9 cellular contexts compared by ENCODE assay signal in genomic region chr6:64012351-64013060, GRCh38.
DNase-seq lines count a peak whose midpoint lies in the region; ATAC-seq and TF ChIP-seq lines count a peak whose summit lies in the region.
"Had no signal": no experiment of that assay in that cellular context is flagged by ENCODE, and none has a peak within 500 bp of the region (broad histone marks: within the 10 kb centered on the region; RNA-seq: fewer than 3 reads in every experiment).

No MANE protein-coding gene starts in this region.

- H3K9me2 ChIP-seq in OCI-LY7 (ENCODE audit: insufficient read depth, low read length) = no peaks in the 10 kb centered on the region

- POLR2A ChIA-PET in OCI-LY7 (lab: Charles Lee) = no interaction called here

- no peak overlapping the region for H3K4me2 ChIP-seq in OCI-LY7 (ENCODE audit: low read length)

- no peaks in the 10 kb centered on the region for H3K9me3 ChIP-seq in OCI-LY7 (ENCODE audit: low read length)

- no TSS peak for BruUV-seq in OCI-LY7 (replicated peaks; lab: Mats Ljungman, UMichigan)

- intact Hi-C loops in OCI-LY7 (cut with micrococcal nuclease; ENCODE audit: unreplicated experiment) = no loop called here

- H3K79me2 ChIP-seq in OCI-LY7 (ENCODE audit: insufficient read depth, low read depth, low read length) = no peaks in the 10 kb centered on the region

- H3K27ac Mint-ChIP-seq in progenitor cell of endocrine pancreas = no peak overlapping the region
- H3K27ac Mint-ChIP-seq: stimulated activated naive CD8-positive, alpha-beta T cell treated with anti-CD3 and anti-CD28 coated beads, Interleukin-15, Interleukin-2, amounts not matched to agents 100 ng/mL and 50 ng/mL, for 24 hours had no signal

- no peak overlapping the region for H3K27ac ChIP-seq in OCI-LY7 (ENCODE audit: low read depth, low read length, poor library complexity, severe bottlenecking)

- no peak overlapping the region for H2AFZ ChIP-seq in OCI-LY7 (ENCODE audit: low read length)

- ATAC-seq in HG02642 (IDR thresholded peaks at IDR 0.05; ENCODE audit: poor library complexity, unreplicated experiment) = peak; percentile 42
- ATAC-seq in GM21423 (IDR thresholded peaks at IDR 0.05; ENCODE audit: unreplicated experiment) = no peak
- no peak for ATAC-seq in GM21515 (IDR thresholded peaks at IDR 0.05; ENCODE audit: unreplicated experiment)

- no peaks in the 10 kb centered on the region for H3K36me3 ChIP-seq in OCI-LY7 (ENCODE audit: insufficient read depth, low read length)

- peak; percentile 1 for DNase-seq in AG10803 (ENCODE audit: low read depth)
- DNase-seq in OCI-LY7 (ENCODE audit: low spot score) = no peak
- peak; percentile 79 for DNase-seq in fibroblast of pulmonary artery (ENCODE audit: low read depth)
- no peak for DNase-seq in progenitor cell of endocrine pancreas (ENCODE audit: low spot score, unreplicated experiment)
- DNase-seq in stimulated activated CD4-positive, alpha-beta T cell treated with anti-CD3 and anti-CD28 coated beads, Interleukin-15, amount 100 ng/mL, for 24 hours = no peak

- H3K36me3 Mint-ChIP-seq in progenitor cell of endocrine pancreas (ENCODE audit: insufficient read depth) = no peaks in the 10 kb centered on the region

- no peaks in the 10 kb centered on the region for H4K20me1 ChIP-seq in OCI-LY7 (ENCODE audit: insufficient read depth, low read length)

- H3K4me3 ChIP-seq in AG10803 (ENCODE audit: low read length) = no peak overlapping the region
- H3K4me3 ChIP-seq in OCI-LY7 (ENCODE audit: low read depth, low read length, poor library complexity, severe bottlenecking) = no peak overlapping the region
- H3K4me3 ChIP-seq in fibroblast of pulmonary artery (replicated peaks; ENCODE audit: low read depth, low read length) = no peak overlapping the region

- TF ChIP-seq CTCF in AG10803 (conservative IDR thresholded peaks at IDR 0.05; ENCODE audit: low read length) (peak; percentile 43), OCI-LY7 (conservative IDR thresholded peaks at IDR 0.05; ENCODE audit: low read length) (peak; percentile 51), fibroblast of pulmonary artery (IDR thresholded peaks at IDR 0.05; ENCODE audit: low read length, missing control alignments) (peak; percentile 97), progenitor cell of endocrine pancreas (IDR thresholded peaks at IDR 0.05; ENCODE audit: unreplicated experiment) (peak; percentile 68)

- H3K9me3 Mint-ChIP-seq in progenitor cell of endocrine pancreas (ENCODE audit: low read depth) = peaks cover 4% of the 10 kb centered on the region

- no peaks in the 10 kb centered on the region for H3K27me3 Mint-ChIP-seq in progenitor cell of endocrine pancreas
- H3K27me3 Mint-ChIP-seq: stimulated activated naive CD8-positive, alpha-beta T cell treated with anti-CD3 and anti-CD28 coated beads, Interleukin-15, Interleukin-2, amounts not matched to agents 100 ng/mL and 50 ng/mL, for 24 hours had no signal

- CTCF ChIA-PET in OCI-LY7 (lab: Charles Lee; ENCODE audit: unreplicated experiment) = no interaction called here

- H3K4me1 ChIP-seq in OCI-LY7 (ENCODE audit: insufficient read depth, low read length, poor library complexity, severe bottlenecking) = no peaks in the 10 kb centered on the region

- peaks cover 7% of the 10 kb centered on the region for H3K4me1 Mint-ChIP-seq in progenitor cell of endocrine pancreas (ENCODE audit: low read depth)

- H3K4me3 Mint-ChIP-seq in progenitor cell of endocrine pancreas (ENCODE audit: low read depth) = no peak overlapping the region
- H3K4me3 Mint-ChIP-seq: stimulated activated naive CD8-positive, alpha-beta T cell treated with anti-CD3 and anti-CD28 coated beads, Interleukin-15, Interleukin-2, amounts not matched to agents 100 ng/mL and 50 ng/mL, for 24 hours had no signal

Comparison
In these comparisons a context has a peak if more than half of its experiments do, and no peak if none do; other contexts are left out.
1. DNase-seq: peak in AG10803 (single experiment) and fibroblast of pulmonary artery (single experiment); none in OCI-LY7 (single experiment), progenitor cell of endocrine pancreas (single experiment) and stimulated activated CD4-positive, alpha-beta T cell treated with anti-CD3 and anti-CD28 coated beads, Interleukin-15, amount 100 ng/mL, for 24 hours (single experiment).
2. CTCF ChIP-seq: peak in every context shown above with its lines; median percentile 97 in fibroblast of pulmonary artery; 68 in progenitor cell of endocrine pancreas; 51 in OCI-LY7; 43 in AG10803.